15 cellular contexts compared by ENCODE assay signal in genomic region chr2:6827516-6828298, GRCh38. TPM values are rescaled to one million over a fixed set of nuclear protein-coding genes. Genes with fewer than 3 reads are reported as not detected.
DNase-seq lines count a peak whose midpoint lies in the region; ATAC-seq and FAIRE-seq lines count a peak whose summit lies in the region.
"Had no signal": no experiment of that assay in that cellular context is flagged by ENCODE, and none has a peak within 500 bp of the region (broad histone marks: within the 10 kb centered on the region; RNA-seq: fewer than 3 reads in every experiment).

No MANE protein-coding gene starts in this region.

- H3K36me3 Mint-ChIP-seq in activated naive CD4-positive, alpha-beta T cell treated with anti-CD3 and anti-CD28 coated beads, Interleukin-2, amount 50 U/mL, for 72 hours = peaks cover 17 to 28% of the 10 kb centered on the region in 2 donors

- peak; percentile 91 for FAIRE-seq in endometrium (lab: Jason Lieb, UNC)
- FAIRE-seq: urothelium cell line had no signal

- no peak for ATAC-seq in activated naive CD4-positive, alpha-beta T cell treated with anti-CD3 and anti-CD28 coated beads, Interleukin-2, amount 50 U/mL, for 72 hours
- ATAC-seq: stimulated activated memory B cell treated with anti-CD40 and anti-IgM and Interleukin-4, amounts not matched to agents 10 μg/mL and 1 μg/mL and 100 μg/mL, for 72 hours had no signal

- H3K27ac Mint-ChIP-seq in activated naive CD4-positive, alpha-beta T cell treated with anti-CD3 and anti-CD28 coated beads, Interleukin-2, amount 50 U/mL, for 72 hours = no peak overlapping the region
- H3K27ac Mint-ChIP-seq: activated B cell treated with CpG ODN at 0.5 μM for 24 hours; activated naive CD4-positive, alpha-beta T cell treated with anti-CD3 and anti-CD28 coated beads, Interleukin-2, amount 10 ng/mL, durations not matched to agents 7 days and 5 days; naive B cell; stimulated activated memory B cell treated with anti-CD40 and anti-IgM and Interleukin-4, amounts not matched to agents 10 μg/mL and 1 μg/mL and 100 μg/mL, for 72 hours had no signal

- DNase-seq in EH (ENCODE audit: low read depth) (peak; percentile 81), NCI-H1105 treated with DMSO at 0.1 percent for 48 hours (lab: John Stamatoyannopoulos, UW) (peak; percentile 81), HPDE6-E6E7 (ENCODE audit: extremely low spot score) (no peak), hepatic stellate cell (ENCODE audit: low spot score) (no peak)
- no peak for DNase-seq in activated naive CD4-positive, alpha-beta T cell treated with anti-CD3 and anti-CD28 coated beads, Interleukin-2, amount 50 U/mL, for 72 hours (ENCODE audit: low spot score in 2 of 2)
- DNase-seq: activated B cell treated with CpG ODN at 0.5 μM for 24 hours; activated naive CD4-positive, alpha-beta T cell treated with anti-CD3 and anti-CD28 coated beads, Interleukin-2, amount 10 ng/mL, durations not matched to agents 7 days and 5 days; caudate nucleus; heart left ventricle; naive B cell; sigmoid colon had no signal

- H2AFZ ChIP-seq in neuron (ENCODE audit: low read depth, low read length) = peak overlapping the region; percentile 80

- H3K9me3 ChIP-seq in neuron (ENCODE audit: low read length) = peaks cover 3% of the 10 kb centered on the region

- H3K27me3 ChIP-seq in neuron (ENCODE audit: insufficient read depth, low read length) = no peaks in the 10 kb centered on the region
- H3K27me3 ChIP-seq: heart left ventricle, sigmoid colon had no signal

- no peaks in the 10 kb centered on the region for H3K36me3 ChIP-seq in neuron (ENCODE audit: insufficient read depth, low read length)
- H3K36me3 ChIP-seq: heart left ventricle, sigmoid colon had no signal

- peaks cover 14 to 23% of the 10 kb centered on the region in 2 donors for H3K9me3 Mint-ChIP-seq in activated naive CD4-positive, alpha-beta T cell treated with anti-CD3 and anti-CD28 coated beads, Interleukin-2, amount 50 U/mL, for 72 hours

- H3K4me1 ChIP-seq in neuron (ENCODE audit: insufficient read depth, low read length) = peaks cover 12% of the 10 kb centered on the region

- H3K4me3 ChIP-seq in neuron (ENCODE audit: low read length) = peak overlapping the region; percentile 14
- H3K4me3 ChIP-seq: heart left ventricle, sigmoid colon had no signal

RNA-seq across cellular contexts. Expression of gene CMPK2, which starts 38.0 kb away (rescaled TPM):
- total RNA-seq in activated naive CD4-positive, alpha-beta T cell treated with anti-CD3 and anti-CD28 coated beads, Interleukin-2, amount 50 U/mL, for 72 hours = 10 to 100 TPM in 1 of 2 donors, 1 to 10 TPM in 1; 1.6 to 13.6 TPM

RNA-seq across cellular contexts. Expression of gene RSAD2, which starts 49.9 kb away (rescaled TPM):
- total RNA-seq in activated naive CD4-positive, alpha-beta T cell treated with anti-CD3 and anti-CD28 coated beads, Interleukin-2, amount 50 U/mL, for 72 hours = 10 to 100 TPM in 1 of 2 donors, 1 to 10 TPM in 1; 2.7 to 11.1 TPM

Comparison
In these comparisons a context has a peak if more than half of its experiments do, and no peak if none do; other contexts are left out.
1. DNase-seq: peak in EH (single experiment) and NCI-H1105 treated with DMSO at 0.1 percent for 48 hours (single experiment); none in activated naive CD4-positive, alpha-beta T cell treated with anti-CD3 and anti-CD28 coated beads, Interleukin-2, amount 50 U/mL, for 72 hours (0 of 2), HPDE6-E6E7 (single experiment) and hepatic stellate cell (single experiment).